8 cellular contexts compared by ENCODE assay signal in the genomic region with DNA sequence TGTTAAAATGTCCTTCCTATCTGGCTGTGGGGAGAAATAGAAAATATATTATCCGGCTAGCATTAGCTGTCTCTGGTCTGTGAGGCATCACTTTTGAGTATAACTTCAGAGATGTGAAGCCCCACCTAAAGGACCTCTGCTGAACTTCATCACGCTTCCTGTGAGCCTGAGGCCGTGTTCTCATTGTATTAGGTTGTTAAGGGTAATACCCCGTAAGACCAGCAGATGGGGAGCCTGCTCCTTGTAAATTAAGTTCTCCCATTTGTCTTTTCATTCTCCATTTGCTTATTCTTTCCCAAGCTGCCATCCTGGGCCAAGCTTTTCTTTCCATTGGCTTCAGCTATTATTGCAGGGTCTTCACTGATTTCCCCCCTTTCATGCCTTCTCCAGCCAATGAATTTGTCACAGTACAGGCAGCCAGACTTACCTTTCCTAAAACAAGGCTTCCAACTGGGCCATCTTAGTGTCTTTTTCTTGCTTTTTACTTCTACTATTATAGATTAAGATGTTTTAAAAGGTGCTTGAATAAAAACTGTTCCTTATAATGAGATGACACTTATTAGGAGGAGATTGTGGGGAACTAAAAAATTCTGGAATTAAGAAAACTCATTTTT. TPM values are rescaled to one million over a fixed set of nuclear protein-coding genes. Genes with fewer than 3 reads are reported as not detected.
DNase-seq lines count a peak whose midpoint lies in the region; ATAC-seq and TF ChIP-seq lines count a peak whose summit lies in the region.

No MANE protein-coding gene starts in this region.

- intact Hi-C loops in vagina (cut with DNase I) = loop anchor here (5.0 to 10.0 kb wide), 2 partner anchors 171 to 273 kb away; partner anchors contain the start of genes HYCC2 and NDUFB3

- H3K4me1 Mint-ChIP-seq in progenitor cell of endocrine pancreas (ENCODE audit: low read depth) = peaks cover 1% of the 10 kb centered on the region

- no peak for TF ChIP-seq POLR2A in vagina (IDR thresholded peaks at IDR 0.05)

- H3K36me3 ChIP-seq in SJSA1 (peaks cover 63% of the 10 kb centered on the region), vagina (peaks cover 0 to 59% of the 10 kb centered on the region in 2 donors)

- H3K9me3 ChIP-seq in SJSA1 (replicated peaks) (no peaks in the 10 kb centered on the region), vagina (no peaks in the 10 kb centered on the region)

- peaks cover 11% of the 10 kb centered on the region for H3K36me3 Mint-ChIP-seq in progenitor cell of endocrine pancreas (ENCODE audit: insufficient read depth)

- peak; percentile 83 for TF ChIP-seq CTCF in GM12872 (IDR thresholded peaks at IDR 0.05; ENCODE audit: insufficient read depth, low read depth, low read length)
- peak; percentile 71 for TF ChIP-seq CTCF in progenitor cell of endocrine pancreas (IDR thresholded peaks at IDR 0.05; ENCODE audit: unreplicated experiment)
- TF ChIP-seq CTCF in vagina (IDR thresholded peaks at IDR 0.05) = peak; percentile 44 to 65 (median 52)

- no peaks in the 10 kb centered on the region for H3K27me3 ChIP-seq in SJSA1 (replicated peaks)
- H3K27me3 ChIP-seq in vagina = no peaks in the 10 kb centered on the region

- H3K27me3 Mint-ChIP-seq in progenitor cell of endocrine pancreas = no peaks in the 10 kb centered on the region

- H3K27ac ChIP-seq in SJSA1 (no peak overlapping the region), vagina (no peak overlapping the region)

- H3K27ac Mint-ChIP-seq in progenitor cell of endocrine pancreas = peak overlapping the region; percentile 15

- peak; percentile 93 for ATAC-seq in HG02588 (IDR thresholded peaks at IDR 0.05; ENCODE audit: unreplicated experiment)

- no peaks in the 10 kb centered on the region for H3K9me3 Mint-ChIP-seq in progenitor cell of endocrine pancreas (ENCODE audit: low read depth)

- no peaks in the 10 kb centered on the region for H3K4me1 ChIP-seq in SJSA1 (replicated peaks)
- H3K4me1 ChIP-seq in vagina = no peaks in the 10 kb centered on the region

- H3K4me3 Mint-ChIP-seq in progenitor cell of endocrine pancreas (ENCODE audit: low read depth) = no peak overlapping the region

- DNase-seq in MV-4-11 (lab: John Stamatoyannopoulos, UW) (peak; percentile 86), SJSA1 (ENCODE audit: low read depth in 1 of 2, low spot score in 2 of 2) (peak; percentile 67 to 81), globus pallidus (ENCODE audit: low spot score) (peak; percentile 58), progenitor cell of endocrine pancreas (ENCODE audit: low spot score, unreplicated experiment) (peak; percentile 43), vagina (ENCODE audit: extremely low spot score in 2 of 2) (no peak)
- DNase-seq in activated naive CD4-positive, alpha-beta T cell (lab: John Stamatoyannopoulos, UW) = peak in 3 of 4 experiments; percentile 10 to 43 (median 24)

- H3K4me3 ChIP-seq in SJSA1 (no peak overlapping the region), vagina (no peak overlapping the region)

RNA-seq across cellular contexts. Expression of gene NIF3L1, which starts 12.4 kb away (rescaled TPM):
- total RNA-seq in SJSA1 (2014; rRNA removed; shearing (Covaris generic)) = 25.3 and 31.7 TPM in 2 replicates
- total RNA-seq in progenitor cell of endocrine pancreas (27.1 and 27.5 TPM in 2 replicates), vagina (18.7 TPM)

RNA-seq across cellular contexts. Expression of gene PPIL3, which starts 12.7 kb away (rescaled TPM):
- total RNA-seq in SJSA1 (2014; rRNA removed; shearing (Covaris generic)) = 20.8 and 30.4 TPM in 2 replicates
- total RNA-seq in progenitor cell of endocrine pancreas (65.1 and 71.8 TPM in 2 replicates), vagina (16.2 TPM)

RNA-seq across cellular contexts. Expression of gene CLK1, which starts 37.1 kb away (rescaled TPM):
- 39.6 and 126 TPM in 2 replicates for total RNA-seq in SJSA1 (2014; rRNA removed; shearing (Covaris generic))
- total RNA-seq in progenitor cell of endocrine pancreas (128 and 129 TPM in 2 replicates), vagina (184 TPM)

Comparison
In these comparisons a context has a peak if more than half of its experiments do, and no peak if none do; other contexts are left out.
1. DNase-seq: peak in MV-4-11 (single experiment), SJSA1 (2 of 2), activated naive CD4-positive, alpha-beta T cell (3 of 4), globus pallidus (single experiment) and progenitor cell of endocrine pancreas (single experiment); none in vagina (0 of 2).
2. Peak in every context shown above with its lines, with median percentiles within 50 percentile points of each other: CTCF ChIP-seq.